Comparison of ENCODE assay signal across 15 cellular contexts in the genomic region with DNA sequence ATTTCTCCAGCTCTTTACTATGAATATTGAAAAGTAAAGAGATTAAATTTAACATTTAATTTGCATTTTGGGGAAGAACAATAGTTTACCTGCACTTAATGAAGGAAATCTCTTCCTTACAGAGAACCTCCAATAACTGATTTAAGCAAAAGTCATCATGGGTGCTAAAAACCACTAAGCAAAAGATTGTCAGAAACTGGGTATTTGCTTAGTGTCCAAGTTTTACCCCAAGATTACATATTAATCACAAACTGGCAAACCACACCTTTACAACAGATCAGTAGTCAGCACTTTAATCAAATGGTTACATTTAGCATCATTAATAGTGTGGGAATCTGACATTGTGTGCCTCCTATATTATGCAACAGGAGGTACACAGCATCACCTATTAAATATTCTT. TPM values are rescaled to one million over a fixed set of nuclear protein-coding genes. Genes with fewer than 3 reads are reported as not detected.
DNase-seq lines count a peak whose midpoint lies in the region; ATAC-seq and TF ChIP-seq lines count a peak whose summit lies in the region.
"Had no signal": no experiment of that assay in that cellular context is flagged by ENCODE, and none has a peak within 500 bp of the region (broad histone marks: within the 10 kb centered on the region; RNA-seq: fewer than 3 reads in every experiment).

No MANE protein-coding gene starts in this region.

- H3K27me3 Mint-ChIP-seq in CD8-positive, alpha-beta memory T cell = no peaks in the 10 kb centered on the region
- H3K27me3 Mint-ChIP-seq in activated T-helper 17 cell treated with anti-CD3 and anti-CD28 coated beads, Interleukin-2, amount 50 U/mL, for 72 hours = no peaks in the 10 kb centered on the region
- peaks cover 0 to 2% (median 0%) of the 10 kb centered on the region in 5 donors for H3K27me3 Mint-ChIP-seq in naive thymus-derived CD4-positive, alpha-beta T cell

- peaks cover 0 to 3% (median 0%) of the 10 kb centered on the region in 5 donors for H3K9me3 Mint-ChIP-seq in CD8-positive, alpha-beta memory T cell
- no peaks in the 10 kb centered on the region for H3K9me3 Mint-ChIP-seq in activated T-helper 17 cell treated with anti-CD3 and anti-CD28 coated beads, Interleukin-2, amount 50 U/mL, for 72 hours
- peaks cover 0 to 3% (median 0%) of the 10 kb centered on the region in 11 donors for H3K9me3 Mint-ChIP-seq in naive thymus-derived CD4-positive, alpha-beta T cell

- DNase-seq in CD8-positive, alpha-beta memory T cell = no peak
- DNase-seq in naive thymus-derived CD4-positive, alpha-beta T cell = no peak
- DNase-seq in GM10266 (ENCODE audit: extremely low spot score) = no peak
- DNase-seq in OCI-M2 (lab: John Stamatoyannopoulos, UW; ENCODE audit: unreplicated experiment) = no peak
- no peak for DNase-seq in dedifferentiated amniotic fluid mesenchymal stem cell (ENCODE audit: extremely low spot score)
- DNase-seq: DMS 273 treated with DMSO at 0.1 percent for 48 hours, left colon, NCI-H1092 treated with DMSO at 0.1 percent for 48 hours, NCI-H345, RPMI8226, spleen, upper lobe of left lung had no signal

- CTCF ChIA-PET in CD8-positive, alpha-beta memory T cell (lab: Charles Lee) = interaction anchor here (1.1 kb wide), 1 partner anchor 115 kb away, joined by 3 read pairs; no protein-coding TSS in a partner anchor
- CTCF ChIA-PET in naive thymus-derived CD4-positive, alpha-beta T cell (lab: Charles Lee) = no interaction called here

- no peak overlapping the region for H3K4me3 ChIP-seq in CD8-positive, alpha-beta memory T cell (ENCODE audit: low read length)
- H3K4me3 ChIP-seq in HUES48 (ENCODE audit: low read depth, low read length) = peak overlapping the region; percentile 79; the same call in 1 of the 2 replicates
- no peak overlapping the region for H3K4me3 ChIP-seq in naive thymus-derived CD4-positive, alpha-beta T cell (ENCODE audit: low read length)
- H3K4me3 ChIP-seq: upper lobe of left lung had no signal

- ATAC-seq in activated T-helper 17 cell treated with anti-CD3 and anti-CD28 coated beads, Interleukin-2, amount 50 U/mL, for 72 hours (replicated peaks) = no peak
- ATAC-seq in naive thymus-derived CD4-positive, alpha-beta T cell = no peak
- no peak for ATAC-seq in HG03135 (IDR thresholded peaks at IDR 0.05; ENCODE audit: unreplicated experiment)
- ATAC-seq: left colon had no signal

- no peak for TF ChIP-seq CTCF in GM10266 (IDR thresholded peaks at IDR 0.05; ENCODE audit: control insufficient read depth, insufficient read depth, low read depth, missing control alignments)

- intact Hi-C loops in naive thymus-derived CD4-positive, alpha-beta T cell (cut with micrococcal nuclease) = loop anchor here (5.0 to 10.0 kb wide), 2 partner anchors 75 to 497 kb away; a partner anchor contains a TSS

- peaks cover 38% of the 10 kb centered on the region for H3K4me1 ChIP-seq in CD8-positive, alpha-beta memory T cell (ENCODE audit: insufficient read depth, low read length)
- peaks cover 44% of the 10 kb centered on the region for H3K4me1 ChIP-seq in HUES48 (ENCODE audit: control insufficient read depth, insufficient read depth, low read length)
- peaks cover 8 to 16% of the 10 kb centered on the region in 2 donors for H3K4me1 ChIP-seq in naive thymus-derived CD4-positive, alpha-beta T cell (ENCODE audit: control insufficient read depth in 2 of 2, insufficient read depth in 2 of 2, low read length in 2 of 2)

- H3K27ac Mint-ChIP-seq in CD8-positive, alpha-beta memory T cell = peak overlapping the region in 4 of 8 donors; percentile 9 to 88 (median 21)
- H3K27ac Mint-ChIP-seq in activated T-helper 17 cell treated with anti-CD3 and anti-CD28 coated beads, Interleukin-2, amount 50 U/mL, for 72 hours = no peak overlapping the region
- H3K27ac Mint-ChIP-seq in naive thymus-derived CD4-positive, alpha-beta T cell = peak overlapping the region in 1 of 9 donors; percentile 6

- no peak overlapping the region for H3K9ac ChIP-seq in HUES48 (ENCODE audit: low read depth, low read length)

- H3K36me3 Mint-ChIP-seq in CD8-positive, alpha-beta memory T cell = peaks cover 0 to 20% (median 4%) of the 10 kb centered on the region in 3 donors
- H3K36me3 Mint-ChIP-seq in activated T-helper 17 cell treated with anti-CD3 and anti-CD28 coated beads, Interleukin-2, amount 50 U/mL, for 72 hours (ENCODE audit: low read depth) = peaks cover 24% of the 10 kb centered on the region
- H3K36me3 Mint-ChIP-seq in naive thymus-derived CD4-positive, alpha-beta T cell = peaks cover 0 to 14% (median 12%) of the 10 kb centered on the region in 5 donors

- POLR2A ChIA-PET in CD8-positive, alpha-beta memory T cell (lab: Charles Lee) = no interaction called here
- POLR2A ChIA-PET in naive thymus-derived CD4-positive, alpha-beta T cell (lab: Charles Lee) = interaction anchor here (0.6 kb wide), 1 partner anchor 166 kb away, joined by 4 read pairs; no protein-coding TSS in a partner anchor

- H3K27me3 ChIP-seq in CD8-positive, alpha-beta memory T cell (ENCODE audit: insufficient read depth, low read length, poor library complexity, severe bottlenecking) = no peaks in the 10 kb centered on the region
- H3K27me3 ChIP-seq in HUES48 (ENCODE audit: control insufficient read depth, insufficient read depth, low read length) = no peaks in the 10 kb centered on the region
- no peaks in the 10 kb centered on the region for H3K27me3 ChIP-seq in naive thymus-derived CD4-positive, alpha-beta T cell (ENCODE audit: control insufficient read depth in 2 of 2, insufficient read depth in 2 of 2, low read length in 2 of 2)
- H3K27me3 ChIP-seq: spleen, upper lobe of left lung had no signal

- H3K4me3 Mint-ChIP-seq in CD8-positive, alpha-beta memory T cell = peak overlapping the region in 6 of 7 donors; percentile 18 to 97 (median 91)
- H3K4me3 Mint-ChIP-seq in activated T-helper 17 cell treated with anti-CD3 and anti-CD28 coated beads, Interleukin-2, amount 50 U/mL, for 72 hours = peak overlapping the region; percentile 91
- peak overlapping the region; percentile 30 to 98 (median 70) for H3K4me3 Mint-ChIP-seq in naive thymus-derived CD4-positive, alpha-beta T cell

- peaks cover 55 to 73% (median 67%) of the 10 kb centered on the region in 3 donors for H3K4me1 Mint-ChIP-seq in CD8-positive, alpha-beta memory T cell
- H3K4me1 Mint-ChIP-seq in activated T-helper 17 cell treated with anti-CD3 and anti-CD28 coated beads, Interleukin-2, amount 50 U/mL, for 72 hours = peaks cover 18% of the 10 kb centered on the region
- H3K4me1 Mint-ChIP-seq in naive thymus-derived CD4-positive, alpha-beta T cell = peaks cover 43 to 70% (median 57%) of the 10 kb centered on the region in 7 donors

- H3K9me3 ChIP-seq in CD8-positive, alpha-beta memory T cell (ENCODE audit: low read length) = no peaks in the 10 kb centered on the region
- H3K9me3 ChIP-seq in HUES48 (ENCODE audit: control insufficient read depth, insufficient read depth, low read length) = no peaks in the 10 kb centered on the region
- H3K9me3 ChIP-seq in naive thymus-derived CD4-positive, alpha-beta T cell (ENCODE audit: control insufficient read depth in 2 of 3, low read length in 3 of 3) = no peaks in the 10 kb centered on the region
- H3K9me3 ChIP-seq: upper lobe of left lung had no signal

- no peaks in the 10 kb centered on the region for H3K36me3 ChIP-seq in CD8-positive, alpha-beta memory T cell (ENCODE audit: insufficient read depth, low read length)
- H3K36me3 ChIP-seq in HUES48 (ENCODE audit: control insufficient read depth, insufficient read depth, low read length) = peaks cover 14% of the 10 kb centered on the region
- H3K36me3 ChIP-seq in naive thymus-derived CD4-positive, alpha-beta T cell (ENCODE audit: control insufficient read depth in 2 of 3, insufficient read depth in 3 of 3, low read length in 3 of 3) = no peaks in the 10 kb centered on the region
- H3K36me3 ChIP-seq: upper lobe of left lung had no signal

- no peak overlapping the region for H3K27ac ChIP-seq in CD8-positive, alpha-beta memory T cell (ENCODE audit: low read depth, low read length)
- H3K27ac ChIP-seq in HUES48 (ENCODE audit: low read depth, low read length) = no peak overlapping the region
- no peak overlapping the region for H3K27ac ChIP-seq in naive thymus-derived CD4-positive, alpha-beta T cell (ENCODE audit: low read depth, low read length)
- H3K27ac ChIP-seq: spleen, upper lobe of left lung had no signal

RNA-seq across cellular contexts. Expression of a gene that starts 2.7 kb away (rescaled TPM):
- 10 to 100 TPM; 41.3 to 44.0 TPM for total RNA-seq in CD8-positive, alpha-beta memory T cell
- 8.2 TPM for polyA plus RNA-seq in CD8-positive, alpha-beta memory T cell
- total RNA-seq in activated T-helper 17 cell treated with anti-CD3 and anti-CD28 coated beads, Interleukin-2, amount 50 U/mL, for 72 hours = 10 to 100 TPM; 49.6 to 49.7 TPM
- 10 to 100 TPM; 45.3 to 83.4 (median 53.5) TPM for total RNA-seq in naive thymus-derived CD4-positive, alpha-beta T cell
- polyA plus RNA-seq in naive thymus-derived CD4-positive, alpha-beta T cell = 1 to 10 TPM; 5.9 to 6.3 TPM
